Comparison of ENCODE assay signal across 24 cellular contexts in the genomic region with DNA sequence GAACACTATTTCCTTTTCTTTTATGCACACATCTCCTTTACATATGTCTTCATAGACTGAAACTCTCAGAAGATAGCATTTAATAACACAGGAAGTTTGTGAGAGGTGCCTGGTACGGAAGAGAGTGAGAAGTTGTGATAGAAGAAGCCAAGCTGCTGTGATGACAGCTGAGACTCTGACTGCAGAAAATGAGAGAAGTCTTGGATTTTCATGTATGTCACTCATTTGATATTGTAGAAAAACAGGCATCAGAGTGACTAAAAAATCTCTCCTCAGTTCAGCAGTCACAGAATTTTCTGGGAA.
"Had no signal": no experiment of that assay in that cellular context is flagged by ENCODE, and none has a peak within 500 bp of the region (broad histone marks: within the 10 kb centered on the region; RNA-seq: fewer than 3 reads in every experiment).

No MANE protein-coding gene starts in this region.

- H3K4me2 ChIP-seq: neural progenitor cell had no signal

- H3K4me1 ChIP-seq: breast epithelium, gastroesophageal sphincter, lower lobe of right lung, neural progenitor cell, spleen, testis, uterus had no signal

- H3K4me3 ChIP-seq: breast epithelium, coronary artery, gastroesophageal sphincter, lower lobe of right lung, neural progenitor cell, spleen, testis, uterus had no signal

- H3K36me3 Mint-ChIP-seq: activated naive CD8-positive, alpha-beta T cell treated with anti-CD3 and anti-CD28 coated beads for 36 hours; naive B cell; neural progenitor cell had no signal

- H2AFZ ChIP-seq: neural progenitor cell had no signal

- H3K4me3 Mint-ChIP-seq: activated naive CD8-positive, alpha-beta T cell treated with anti-CD3 and anti-CD28 coated beads for 36 hours; activated T-cell treated with anti-CD3 and anti-CD28 coated beads, Interleukin-2, amount 50 U/mL, for 24 hours; activated T-helper 17 cell treated with anti-CD3 and anti-CD28 coated beads, Interleukin-2, amount 50 U/mL, for 72 hours; central memory CD8-positive, alpha-beta T cell; endodermal cell; naive B cell; neural progenitor cell had no signal

- H3K9me3 Mint-ChIP-seq: endodermal cell, neural progenitor cell had no signal

- H3K27ac Mint-ChIP-seq: activated naive CD8-positive, alpha-beta T cell treated with anti-CD3 and anti-CD28 coated beads for 36 hours; activated T-cell treated with anti-CD3 and anti-CD28 coated beads, Interleukin-2, amount 50 U/mL, for 24 hours; activated T-helper 17 cell treated with anti-CD3 and anti-CD28 coated beads, Interleukin-2, amount 50 U/mL, for 72 hours; endodermal cell; neural progenitor cell had no signal

- DNase-seq: activated CD4-positive, alpha-beta T cell treated with anti-CD3 and anti-CD28 coated beads for 1 hour; activated CD8-positive, alpha-beta memory T cell treated with anti-CD3 and anti-CD28 coated beads for 24 hours; activated CD8-positive, alpha-beta memory T cell treated with anti-CD3 and anti-CD28 coated beads, Interleukin-2, amount 50 U/mL, for 4 hours; activated naive CD8-positive, alpha-beta T cell treated with anti-CD3 and anti-CD28 coated beads for 36 hours; activated T-cell treated with anti-CD3 and anti-CD28 coated beads, Interleukin-2, amount 50 U/mL, for 24 hours; endodermal cell; head of caudate nucleus; left colon; lower lobe of right lung; naive B cell; retina; spleen; stimulated activated CD4-positive, alpha-beta T cell treated with anti-CD3 and anti-CD28 coated beads, Interleukin-4, amount 100 ng/mL, for 1 hour; stimulated activated naive CD4-positive, alpha-beta T cell; T-helper 9 cell; testis; trophoblast cell; uterus had no signal

- H3K27me3 Mint-ChIP-seq: activated naive CD8-positive, alpha-beta T cell treated with anti-CD3 and anti-CD28 coated beads for 36 hours; activated T-cell treated with anti-CD3 and anti-CD28 coated beads, Interleukin-2, amount 50 U/mL, for 24 hours; activated T-helper 17 cell treated with anti-CD3 and anti-CD28 coated beads, Interleukin-2, amount 50 U/mL, for 72 hours; central memory CD8-positive, alpha-beta T cell had no signal

- H3K4me1 Mint-ChIP-seq: activated naive CD8-positive, alpha-beta T cell treated with anti-CD3 and anti-CD28 coated beads for 36 hours; activated T-helper 17 cell treated with anti-CD3 and anti-CD28 coated beads, Interleukin-2, amount 50 U/mL, for 72 hours; central memory CD8-positive, alpha-beta T cell; endodermal cell; naive B cell; neural progenitor cell had no signal

- H3K27ac ChIP-seq: breast epithelium, coronary artery, gastroesophageal sphincter, lower lobe of right lung, neural progenitor cell, spleen, testis, uterus had no signal

- H3K27me3 ChIP-seq: breast epithelium, gastroesophageal sphincter, neural progenitor cell, spleen, testis, uterus had no signal

- H3K36me3 ChIP-seq: breast epithelium, gastroesophageal sphincter, lower lobe of right lung, neural progenitor cell, spleen, uterus had no signal

- ATAC-seq: activated T-helper 17 cell treated with anti-CD3 and anti-CD28 coated beads, Interleukin-2, amount 50 U/mL, for 72 hours; gastroesophageal sphincter; left colon; lower lobe of right lung had no signal

- H3K9me3 ChIP-seq: breast epithelium, gastroesophageal sphincter, lower lobe of right lung, testis, uterus had no signal
